Comparison of ENCODE assay signal across 25 cellular contexts in the genomic region with DNA sequence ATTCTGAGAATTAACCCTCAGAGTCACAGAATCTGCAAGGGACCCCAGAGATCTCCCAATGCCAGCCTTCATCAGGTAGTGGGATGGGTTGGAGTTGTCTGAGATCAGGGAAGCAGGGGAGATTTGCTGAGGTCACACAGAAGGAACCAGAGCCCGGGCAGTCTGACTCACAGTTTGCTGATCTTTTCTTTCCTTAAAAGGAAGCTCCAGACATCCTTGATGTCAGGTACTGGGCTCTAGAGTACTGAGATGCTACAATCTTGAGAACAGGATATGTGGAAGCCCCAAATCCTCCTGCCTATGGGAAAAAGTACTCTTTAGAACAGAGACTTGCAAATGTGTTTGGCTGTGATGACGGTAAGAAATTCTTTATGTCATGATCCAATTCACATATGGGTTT. TPM values are rescaled to one million over a fixed set of nuclear protein-coding genes. Genes with fewer than 3 reads are reported as not detected.
DNase-seq lines count a peak whose midpoint lies in the region; ATAC-seq and TF ChIP-seq lines count a peak whose summit lies in the region.
"Had no signal": no experiment of that assay in that cellular context is flagged by ENCODE, and none has a peak within 500 bp of the region (broad histone marks: within the 10 kb centered on the region; RNA-seq: fewer than 3 reads in every experiment).

No MANE protein-coding gene starts in this region.

- ATAC-seq in HG02840 (IDR thresholded peaks at IDR 0.05; ENCODE audit: low FRiP score, unreplicated experiment): no peak
- ATAC-seq: activated CD8-positive, alpha-beta T cell treated with anti-CD3 and anti-CD28 coated beads for 36 hours; gastroesophageal sphincter; GM12878 had no signal

- intact Hi-C loops in mammary epithelial cell (cut with micrococcal nuclease) (no loop called here), MCF 10A (cut with micrococcal nuclease) (no loop called here)

- DNase-seq in mammary epithelial cell (peak; percentile 12), MCF 10A (ENCODE audit: unreplicated experiment) (no peak), NCI-H226 (peak; percentile 33), dermis blood vessel endothelial cell (peak; percentile 4), germinal center (ENCODE audit: low spot score) (no peak), DMS53 treated with DMSO at 0.1 percent for 48 hours (lab: John Stamatoyannopoulos, UW; ENCODE audit: unreplicated experiment) (no peak), SHP77 treated with DMSO at 0.1 percent for 48 hours (lab: John Stamatoyannopoulos, UW) (no peak)
- DNase-seq: 8988T; activated CD4-positive, CD25-positive, alpha-beta regulatory T cell treated with anti-CD3 and anti-CD28 coated beads, Interleukin-2, amount 50 U/mL, for 72 hours; activated CD8-positive, alpha-beta T cell treated with anti-CD3 and anti-CD28 coated beads for 36 hours; activated effector memory CD4-positive, alpha-beta T cell treated with Interleukin-2 at 50 U/mL for 16 hours; DMS53; kidney; lower lobe of right lung; MM.1S; NCI-H1436; NCI-H510A; SJCRH30 had no signal

- dilution Hi-C loops in mammary epithelial cell (cut with HindIII; ENCODE audit: low sequenced_read_pairs): no loop called here

- in situ Hi-C loops in mammary epithelial cell (cut with MboI; ENCODE audit: low sequenced_read_pairs in 2 of 2): no loop called here

- H4K20me1 ChIP-seq in mammary epithelial cell (ENCODE audit: insufficient read depth, low read length): no peaks in the 10 kb centered on the region

- H3K27me3 Mint-ChIP-seq in MCF 10A (ENCODE audit: insufficient read depth, unreplicated experiment): peaks cover 13% of the 10 kb centered on the region
- H3K27me3 Mint-ChIP-seq: activated CD8-positive, alpha-beta T cell treated with anti-CD3 and anti-CD28 coated beads for 36 hours had no signal

- H2AFZ ChIP-seq in mammary epithelial cell (ENCODE audit: low read depth, low read length): no peak overlapping the region

- H3K4me1 Mint-ChIP-seq in MCF 10A (ENCODE audit: insufficient read depth, unreplicated experiment): peaks cover 7% of the 10 kb centered on the region

- no peak overlapping the region for H3K27ac ChIP-seq in mammary epithelial cell (ENCODE audit: insufficient read depth, low read depth, low read length)
- H3K27ac ChIP-seq: gastroesophageal sphincter, lower lobe of right lung, neutrophil, SJCRH30, tibial nerve had no signal

- no peaks in the 10 kb centered on the region for H3K36me3 ChIP-seq in mammary epithelial cell (ENCODE audit: insufficient read depth, low read length)
- H3K36me3 ChIP-seq: gastroesophageal sphincter, lower lobe of right lung, neutrophil, SJCRH30, tibial nerve had no signal

- CTCF ChIA-PET in mammary epithelial cell (lab: Charles Lee; ENCODE audit: low non-redundant PET) (no interaction called here), MCF 10A (lab: Yijun Ruan, JAX) (no interaction called here)

- no peak overlapping the region for H3K4me3 ChIP-seq in mammary epithelial cell (replicated peaks in 1 of 3; ENCODE audit: insufficient read depth in 1 of 3, low read depth in 2 of 3, low read length in 3 of 3)
- H3K4me3 ChIP-seq: gastroesophageal sphincter, GM12878, lower lobe of right lung, SJCRH30, tibial nerve had no signal

- H3K9ac ChIP-seq in mammary epithelial cell (ENCODE audit: insufficient read depth, low read length): no peak overlapping the region

- no peak overlapping the region for H3K4me3 Mint-ChIP-seq in MCF 10A (ENCODE audit: unreplicated experiment)
- H3K4me3 Mint-ChIP-seq: activated CD8-positive, alpha-beta T cell treated with anti-CD3 and anti-CD28 coated beads for 36 hours had no signal

- H3K4me1 ChIP-seq in mammary epithelial cell (ENCODE audit: insufficient read depth, low read length): no peaks in the 10 kb centered on the region
- H3K4me1 ChIP-seq: gastroesophageal sphincter, SJCRH30 had no signal

- POLR2A ChIA-PET in MCF 10A (lab: Yijun Ruan, JAX): no interaction called here

- no peaks in the 10 kb centered on the region for H3K36me3 Mint-ChIP-seq in MCF 10A (ENCODE audit: insufficient read depth, unreplicated experiment)

- no peaks in the 10 kb centered on the region for H3K79me2 ChIP-seq in mammary epithelial cell (ENCODE audit: insufficient read depth, low read length)

- TF ChIP-seq CTCF in mammary epithelial cell (conservative IDR thresholded peaks at IDR 0.05 in 1 of 2, IDR thresholded peaks at IDR 0.05 in 1 of 2; ENCODE audit: extremely low read depth in 1 of 2, insufficient read depth in 1 of 2, low read depth in 1 of 2, low read length in 2 of 2) (no peak), MCF 10A (IDR thresholded peaks at IDR 0.05; ENCODE audit: unreplicated experiment) (no peak)

- H3K9me3 ChIP-seq in mammary epithelial cell (replicated peaks; ENCODE audit: insufficient read depth, low read length): no peaks in the 10 kb centered on the region
- H3K9me3 ChIP-seq: neutrophil, SJCRH30 had no signal

- H3K27me3 ChIP-seq in mammary epithelial cell (ENCODE audit: insufficient read depth, low read length): no peaks in the 10 kb centered on the region
- H3K27me3 ChIP-seq: gastroesophageal sphincter, SJCRH30, tibial nerve had no signal

- no peak overlapping the region for H3K27ac Mint-ChIP-seq in MCF 10A (ENCODE audit: low read depth, unreplicated experiment)
- H3K27ac Mint-ChIP-seq: activated CD8-positive, alpha-beta T cell treated with anti-CD3 and anti-CD28 coated beads for 36 hours had no signal

- BruUV-seq in mammary epithelial cell (replicated peaks; lab: Mats Ljungman, UMichigan): no TSS peak
- BruUV-seq in MCF 10A (replicated peaks; lab: Mats Ljungman, UMichigan): no TSS peak

- 77% methylated on average over 2 of the region's 2 CpGs for WGBS in mammary epithelial cell (ENCODE audit: low coverage, missing lambda C conversion rate)

- H3K9me3 Mint-ChIP-seq in MCF 10A (ENCODE audit: unreplicated experiment): no peaks in the 10 kb centered on the region
- H3K9me3 Mint-ChIP-seq: activated CD8-positive, alpha-beta T cell treated with anti-CD3 and anti-CD28 coated beads for 36 hours had no signal

- no peak overlapping the region for H3K4me2 ChIP-seq in mammary epithelial cell (ENCODE audit: insufficient read depth, low read depth, low read length)

RNA-seq across cellular contexts. Expression of a gene that starts 0.7 kb away (rescaled TPM):
- total RNA-seq in mammary epithelial cell (not detected), MCF 10A (2022) (not detected in 2 replicates), dermis blood vessel endothelial cell (not detected in 2 replicates)
- not detected for polyA plus RNA-seq in mammary epithelial cell
- polyA minus RNA-seq in mammary epithelial cell: not detected
- total RNA-seq: activated CD8-positive, alpha-beta T cell treated with anti-CD3 and anti-CD28 coated beads for 36 hours; gastroesophageal sphincter; GM12878; kidney; lower lobe of right lung; SJCRH30; skeletal muscle tissue; T-helper 1 cell treated with Interleukin-12 subunit alpha and Interleukin-12 subunit beta and Interleukin-4 antibody, amounts not matched to agents 30 ng/mL and 1 ng/mL, for 36 hours; tibial nerve had no signal
- polyA plus RNA-seq: GM12878 had no signal

RNA-seq across cellular contexts. Expression of a gene that starts 31.3 kb away (rescaled TPM):
- total RNA-seq in mammary epithelial cell (10 to 100 TPM; 65.0 to 97.4 TPM), MCF 10A (2022) (81.5 and 93.8 TPM in 2 replicates), dermis blood vessel endothelial cell (15.0 and 15.8 TPM in 2 replicates)
- 22.4 TPM for polyA plus RNA-seq in mammary epithelial cell
- 88.4 TPM for polyA minus RNA-seq in mammary epithelial cell

Comparison
In these comparisons a context has a peak if more than half of its experiments do, and no peak if none do; other contexts are left out.
1. DNase-seq: peak in mammary epithelial cell (single experiment), NCI-H226 (single experiment) and dermis blood vessel endothelial cell (single experiment); none in MCF 10A (single experiment), germinal center (single experiment), DMS53 treated with DMSO at 0.1 percent for 48 hours (single experiment) and SHP77 treated with DMSO at 0.1 percent for 48 hours (single experiment).